Comparison of ENCODE assay signal across 9 cellular contexts in the genomic region with DNA sequence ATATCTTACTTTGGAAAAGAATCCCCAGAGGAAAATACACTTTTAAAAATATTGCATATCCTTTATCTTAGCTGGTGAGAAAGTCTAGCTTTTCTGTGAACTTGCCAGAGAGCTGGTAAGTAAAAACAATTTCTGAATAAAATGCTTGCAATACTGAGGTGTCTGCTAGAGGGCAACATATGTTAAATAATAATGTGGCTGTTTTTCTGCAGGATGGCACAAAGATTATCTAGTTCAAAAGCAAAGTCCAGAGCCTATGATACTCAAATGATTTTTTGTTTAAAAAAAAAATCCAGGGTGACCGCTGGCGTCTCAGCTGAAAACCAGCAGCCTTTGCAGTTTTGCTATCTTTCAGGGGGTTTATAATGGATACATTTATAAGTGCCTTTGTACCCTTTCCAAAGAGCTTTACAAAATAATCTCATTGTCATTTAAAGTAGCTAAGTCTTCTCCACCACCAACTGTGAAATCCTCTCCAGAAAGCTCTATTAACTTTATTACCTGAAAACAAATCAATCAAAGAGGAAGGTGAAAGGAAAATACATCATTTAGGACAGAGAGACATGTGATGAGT.
DNase-seq lines count a peak whose midpoint lies in the region; ATAC-seq and TF ChIP-seq lines count a peak whose summit lies in the region.
"Had no signal": no experiment of that assay in that cellular context is flagged by ENCODE, and none has a peak within 500 bp of the region (broad histone marks: within the 10 kb centered on the region; RNA-seq: fewer than 3 reads in every experiment).

No MANE protein-coding gene starts in this region.

- WGBS in heart left ventricle, 4 donors = 24 to 47% (median 38%) methylated on average over 2 of the region's 2 CpGs

- H3K36me3 Mint-ChIP-seq in neural crest cell (ENCODE audit: low read depth) = no peaks in the 10 kb centered on the region
- H3K36me3 Mint-ChIP-seq in activated naive CD4-positive, alpha-beta T cell treated with anti-CD3 and anti-CD28 coated beads, Interleukin-2, amount 10 ng/mL, durations not matched to agents 7 days and 5 days = no peaks in the 10 kb centered on the region
- H3K36me3 Mint-ChIP-seq: activated naive CD8-positive, alpha-beta T cell had no signal

- no peak overlapping the region for H3K9ac ChIP-seq in colonic mucosa (ENCODE audit: low read depth in 2 of 2, low read length in 2 of 2)

- no peak overlapping the region for H3K4me3 ChIP-seq in heart left ventricle
- no peak overlapping the region for H3K4me3 ChIP-seq in colonic mucosa

- no peaks in the 10 kb centered on the region for H3K27me3 ChIP-seq in heart left ventricle
- H3K27me3 ChIP-seq in colonic mucosa = no peaks in the 10 kb centered on the region

- H3K36me3 ChIP-seq in heart left ventricle = no peaks in the 10 kb centered on the region
- no peaks in the 10 kb centered on the region for H3K36me3 ChIP-seq in colonic mucosa

- H3K27me3 Mint-ChIP-seq in neural crest cell (ENCODE audit: low read depth) = peaks cover 2% of the 10 kb centered on the region
- H3K27me3 Mint-ChIP-seq in activated naive CD4-positive, alpha-beta T cell treated with anti-CD3 and anti-CD28 coated beads, Interleukin-2, amount 10 ng/mL, durations not matched to agents 7 days and 5 days = peaks cover 17% of the 10 kb centered on the region
- H3K27me3 Mint-ChIP-seq: activated naive CD8-positive, alpha-beta T cell had no signal

- H3K4me1 ChIP-seq in heart left ventricle (peaks cover 0 to 15% (median 0%) of the 10 kb centered on the region in 12 donors), colonic mucosa (no peaks in the 10 kb centered on the region)

- H3K4me1 Mint-ChIP-seq in neural crest cell = peaks cover 10% of the 10 kb centered on the region
- H3K4me1 Mint-ChIP-seq in activated naive CD4-positive, alpha-beta T cell treated with anti-CD3 and anti-CD28 coated beads, Interleukin-2, amount 10 ng/mL, durations not matched to agents 7 days and 5 days = no peaks in the 10 kb centered on the region

- TF ChIP-seq CTCF in heart left ventricle (IDR thresholded peaks at IDR 0.05) = peak; percentile 30 to 72 (median 58)
- peak; percentile 34 for TF ChIP-seq CTCF in colonic mucosa (IDR thresholded peaks at IDR 0.05)
- TF ChIP-seq CTCF in neural crest cell (conservative IDR thresholded peaks at IDR 0.05) = peak; percentile 74

- H3K9me3 ChIP-seq in heart left ventricle (no peaks in the 10 kb centered on the region), colonic mucosa (no peaks in the 10 kb centered on the region)

- no peak for DNase-seq in heart left ventricle
- DNase-seq in cardiac septum (ENCODE audit: low spot score) = no peak
- peak; percentile 19 to 63 for DNase-seq in NCI-H526 (lab: John Stamatoyannopoulos, UW)
- no peak for DNase-seq in colonic mucosa
- no peak for DNase-seq in neural crest cell (ENCODE audit: low read depth, low spot score)
- DNase-seq in NK-92 (lab: John Stamatoyannopoulos, UW; ENCODE audit: unreplicated experiment) = no peak
- DNase-seq in activated naive CD4-positive, alpha-beta T cell treated with anti-CD3 and anti-CD28 coated beads, Interleukin-2, amount 10 ng/mL, durations not matched to agents 7 days and 5 days = no peak
- no peak for DNase-seq in effector CD4-positive, alpha-beta T cell

- CTCF ChIA-PET in activated naive CD4-positive, alpha-beta T cell treated with anti-CD3 and anti-CD28 coated beads, Interleukin-2, amount 10 ng/mL, durations not matched to agents 7 days and 5 days (lab: Charles Lee) = interaction anchor here (0.6 to 4.7 kb wide), 10 partner anchors 17 to 1155 kb away, joined by 3 to 67 read pairs (median 4); partner anchors contain the start of gene TBC1D7

- no peak overlapping the region for H3K27ac Mint-ChIP-seq in neural crest cell (ENCODE audit: unreplicated experiment)
- H3K27ac Mint-ChIP-seq in activated naive CD4-positive, alpha-beta T cell treated with anti-CD3 and anti-CD28 coated beads, Interleukin-2, amount 10 ng/mL, durations not matched to agents 7 days and 5 days = no peak overlapping the region
- H3K27ac Mint-ChIP-seq: activated naive CD8-positive, alpha-beta T cell had no signal

- ATAC-seq in heart left ventricle = peak in 2 of 4 donors; percentile 27 to 34

- H3K27ac ChIP-seq in heart left ventricle (no peak overlapping the region), colonic mucosa (no peak overlapping the region)

- intact Hi-C loops in heart left ventricle (cut with DNase I) = loop anchor here (1.0 to 10.0 kb wide), 15 partner anchors 41 to 421 kb away; partner anchors contain the start of gene TBC1D7 (in 2 of the 10)
- intact Hi-C loops in cardiac septum (cut with DNase I) = loop anchor here (2.0 to 5.0 kb wide), 2 partner anchors 211 to 419 kb away; no protein-coding TSS in a partner anchor
- intact Hi-C loops in colonic mucosa (cut with DNase I) = no loop called here

- H3K4me3 Mint-ChIP-seq in neural crest cell = no peak overlapping the region
- no peak overlapping the region for H3K4me3 Mint-ChIP-seq in activated naive CD4-positive, alpha-beta T cell treated with anti-CD3 and anti-CD28 coated beads, Interleukin-2, amount 10 ng/mL, durations not matched to agents 7 days and 5 days
- H3K4me3 Mint-ChIP-seq: activated naive CD8-positive, alpha-beta T cell had no signal

- no peaks in the 10 kb centered on the region for H3K9me3 Mint-ChIP-seq in neural crest cell
- H3K9me3 Mint-ChIP-seq in activated naive CD4-positive, alpha-beta T cell treated with anti-CD3 and anti-CD28 coated beads, Interleukin-2, amount 10 ng/mL, durations not matched to agents 7 days and 5 days = no peaks in the 10 kb centered on the region

- TF ChIP-seq POLR2A in heart left ventricle (IDR thresholded peaks at IDR 0.05) = no peak

Comparison
In these comparisons a context has a peak if more than half of its experiments do, and no peak if none do; other contexts are left out.
1. DNase-seq: peak in NCI-H526 (2 of 2); none in heart left ventricle (0 of 5), cardiac septum (single experiment), colonic mucosa (single experiment), neural crest cell (single experiment), NK-92 (single experiment), activated naive CD4-positive, alpha-beta T cell treated with anti-CD3 and anti-CD28 coated beads, Interleukin-2, amount 10 ng/mL, durations not matched to agents 7 days and 5 days (single experiment) and effector CD4-positive, alpha-beta T cell (single experiment).
2. Peak in every context shown above with its lines, with median percentiles within 50 percentile points of each other: CTCF ChIP-seq.